Comparison of ENCODE assay signal across 19 cellular contexts in genomic region chr4:40493160-40493559, GRCh38.
A peak's percentile ranks its signal among the peaks of the same experiment; 100 is the strongest.
DNase-seq lines count a peak whose midpoint lies in the region; ATAC-seq and TF ChIP-seq lines count a peak whose summit lies in the region.
"Had no signal": no experiment of that assay in that cellular context is flagged by ENCODE, and none has a peak within 500 bp of the region (broad histone marks: within the 10 kb centered on the region; RNA-seq: fewer than 3 reads in every experiment).

No MANE protein-coding gene starts in this region.

- no peaks in the 10 kb centered on the region for H3K36me3 Mint-ChIP-seq in activated CD4-positive, alpha-beta T cell treated with anti-CD3 and anti-CD28 coated beads, Interleukin-2, amount 10 ng/mL, durations not matched to agents 24 days and 14 days (ENCODE audit: low read depth)

- TF ChIP-seq CTCF in parathyroid adenoma (IDR thresholded peaks at IDR 0.05) = no peak

- DNase-seq in NCI-H82 (lab: John Stamatoyannopoulos, UW) (peak; percentile 17), NCI-H82 treated with DMSO at 0.1 percent for 48 hours (lab: John Stamatoyannopoulos, UW; ENCODE audit: unreplicated experiment) (no peak), NCI-H1417 treated with DMSO at 0.1 percent for 48 hours (lab: John Stamatoyannopoulos, UW) (no peak)
- no peak for DNase-seq in stimulated activated CD4-positive, alpha-beta T cell treated with anti-CD3 and anti-CD28 coated beads, Interleukin-2, amount 100 ng/mL, for 48 hours
- DNase-seq in activated CD4-positive, alpha-beta T cell treated with anti-CD3 and anti-CD28 coated beads, Interleukin-2, amount 10 ng/mL, durations not matched to agents 24 days and 14 days = no peak
- DNase-seq: 8988T; CD4-positive, alpha-beta T cell; DMS79; MV-4-11; NCI-H2029; NCI-H446; NCI-H526 treated with DMSO at 0.1 percent for 48 hours; Peyer's patch had no signal

- ATAC-seq in esophagus mucosa (peak; percentile 63), GM21423 (IDR thresholded peaks at IDR 0.05; ENCODE audit: unreplicated experiment) (no peak)

- no peaks in the 10 kb centered on the region for H3K36me3 ChIP-seq in parathyroid adenoma (ENCODE audit: control insufficient read depth, insufficient read depth, low read length)

- H3K27me3 Mint-ChIP-seq in activated CD4-positive, alpha-beta T cell treated with anti-CD3 and anti-CD28 coated beads, Interleukin-2, amount 10 ng/mL, durations not matched to agents 24 days and 14 days = peaks cover 2% of the 10 kb centered on the region
- H3K27me3 Mint-ChIP-seq: B cell; CD4-positive, alpha-beta T cell had no signal

- no peaks in the 10 kb centered on the region for H3K27me3 ChIP-seq in parathyroid adenoma (ENCODE audit: control insufficient read depth, insufficient read depth, low read length)
- H3K27me3 ChIP-seq: Peyer's patch had no signal

- peaks cover 5% of the 10 kb centered on the region for H3K9me3 Mint-ChIP-seq in activated CD4-positive, alpha-beta T cell treated with anti-CD3 and anti-CD28 coated beads, Interleukin-2, amount 10 ng/mL, durations not matched to agents 24 days and 14 days
- H3K9me3 Mint-ChIP-seq: CD4-positive, alpha-beta T cell had no signal

- intact Hi-C loops in activated CD4-positive, alpha-beta T cell treated with anti-CD3 and anti-CD28 coated beads, Interleukin-2, amount 10 ng/mL, durations not matched to agents 24 days and 14 days (cut with micrococcal nuclease) = no loop called here

- H3K27ac Mint-ChIP-seq in activated CD4-positive, alpha-beta T cell treated with anti-CD3 and anti-CD28 coated beads, Interleukin-2, amount 10 ng/mL, durations not matched to agents 24 days and 14 days = no peak overlapping the region
- H3K27ac Mint-ChIP-seq: B cell; CD4-positive, alpha-beta T cell had no signal

- peaks cover 9% of the 10 kb centered on the region for H3K4me1 ChIP-seq in parathyroid adenoma

- peaks cover 5% of the 10 kb centered on the region for H3K4me1 Mint-ChIP-seq in activated CD4-positive, alpha-beta T cell treated with anti-CD3 and anti-CD28 coated beads, Interleukin-2, amount 10 ng/mL, durations not matched to agents 24 days and 14 days
- H3K4me1 Mint-ChIP-seq: B cell had no signal

- H3K79me2 ChIP-seq in parathyroid adenoma = peaks cover 28% of the 10 kb centered on the region

- no peak overlapping the region for H3K9ac ChIP-seq in parathyroid adenoma
- H3K9ac ChIP-seq: KMS-11 had no signal

- no peak overlapping the region for H3K4me3 Mint-ChIP-seq in activated CD4-positive, alpha-beta T cell treated with anti-CD3 and anti-CD28 coated beads, Interleukin-2, amount 10 ng/mL, durations not matched to agents 24 days and 14 days
- H3K4me3 Mint-ChIP-seq: B cell; CD4-positive, alpha-beta T cell had no signal

- H3K4me2 ChIP-seq in parathyroid adenoma (ENCODE audit: low read length) = no peak overlapping the region
- H3K4me2 ChIP-seq: KMS-11 had no signal

- H3K9me3 ChIP-seq in parathyroid adenoma (ENCODE audit: control insufficient read depth, low read length) = no peaks in the 10 kb centered on the region
- H3K9me3 ChIP-seq: Peyer's patch had no signal

- no peak overlapping the region for H3K4me3 ChIP-seq in parathyroid adenoma (ENCODE audit: low read depth, low read length)
- H3K4me3 ChIP-seq: Peyer's patch had no signal

- no peak overlapping the region for H2AFZ ChIP-seq in parathyroid adenoma

- peak overlapping the region; percentile 24 for H3K27ac ChIP-seq in parathyroid adenoma
- H3K27ac ChIP-seq: HL-60, KMS-11, Peyer's patch had no signal
